10 cellular contexts compared by ENCODE assay signal in the genomic region with DNA sequence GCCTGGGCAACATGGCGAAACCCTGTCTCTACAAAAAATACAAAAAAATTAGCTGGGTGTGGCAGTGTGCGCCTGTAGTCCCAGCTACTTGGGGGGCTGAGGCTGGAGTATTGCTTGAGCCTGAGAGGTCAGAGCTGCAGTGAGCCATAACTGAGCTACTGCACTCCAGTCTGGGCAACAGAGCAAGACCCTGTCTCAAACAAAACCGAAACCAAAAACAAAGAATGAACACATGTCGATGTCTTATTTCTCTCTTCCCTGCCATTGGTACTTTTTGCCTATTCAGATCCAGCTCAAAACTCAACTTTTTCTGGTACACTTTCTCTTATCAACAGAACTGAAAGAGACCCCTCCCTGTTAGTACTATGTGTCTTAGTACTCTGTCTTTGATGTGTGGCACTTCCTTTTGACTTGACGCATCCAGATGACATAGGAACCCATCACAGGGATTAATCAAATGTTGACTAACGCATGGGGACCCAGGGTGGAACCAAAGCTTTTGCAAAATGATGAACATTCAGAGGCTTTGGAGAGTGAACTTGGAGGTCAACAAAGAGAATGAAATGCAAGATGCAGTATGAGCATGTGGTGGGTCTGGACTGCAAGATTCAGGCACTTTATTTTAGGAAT. TPM values are rescaled to one million over a fixed set of nuclear protein-coding genes. Genes with fewer than 3 reads are reported as not detected.
DNase-seq lines count a peak whose midpoint lies in the region; ATAC-seq and TF ChIP-seq lines count a peak whose summit lies in the region.
"Had no signal": no experiment of that assay in that cellular context is flagged by ENCODE, and none has a peak within 500 bp of the region (broad histone marks: within the 10 kb centered on the region; RNA-seq: fewer than 3 reads in every experiment).

No MANE protein-coding gene starts in this region.

- H3K4me1 ChIP-seq in CD4-positive, alpha-beta memory T cell (ENCODE audit: insufficient read depth, low read length): peaks cover 13% of the 10 kb centered on the region
- H3K4me1 ChIP-seq in lower lobe of right lung: peaks cover 5% of the 10 kb centered on the region
- H3K4me1 ChIP-seq in osteoblast (ENCODE audit: insufficient read depth, low read length): no peaks in the 10 kb centered on the region
- H3K4me1 ChIP-seq in GM23338 (ENCODE audit: insufficient read depth): peaks cover 30% of the 10 kb centered on the region

- H3K9me2 ChIP-seq in GM23338 (ENCODE audit: insufficient read depth): no peaks in the 10 kb centered on the region

- no peaks in the 10 kb centered on the region for H3K9me3 Mint-ChIP-seq in CD4-positive, alpha-beta memory T cell
- no peaks in the 10 kb centered on the region for H3K9me3 Mint-ChIP-seq in GM23338

- no peaks in the 10 kb centered on the region for H3K27me3 ChIP-seq in CD4-positive, alpha-beta memory T cell (ENCODE audit: insufficient read depth, low read length)
- H3K27me3 ChIP-seq in lower lobe of right lung (ENCODE audit: low read depth) (no peaks in the 10 kb centered on the region), osteoblast (ENCODE audit: insufficient read depth, low read length) (no peaks in the 10 kb centered on the region), GM23338 (ENCODE audit: insufficient read depth) (no peaks in the 10 kb centered on the region)

- intact Hi-C loops in CD4-positive, alpha-beta memory T cell (cut with micrococcal nuclease): no loop called here
- intact Hi-C loops in lower lobe of right lung (cut with DNase I) (no loop called here), head of caudate nucleus (cut with DNase I) (no loop called here)

- H3K4me3 Mint-ChIP-seq in CD4-positive, alpha-beta memory T cell: peak overlapping the region; percentile 39 to 81 (median 61)
- no peak overlapping the region for H3K4me3 Mint-ChIP-seq in GM23338

- H3K79me2 ChIP-seq in osteoblast (ENCODE audit: insufficient read depth, low read length): no peaks in the 10 kb centered on the region
- H3K79me2 ChIP-seq in GM23338 (replicated peaks; ENCODE audit: insufficient read depth): peaks cover 83% of the 10 kb centered on the region

- H3K4me1 Mint-ChIP-seq in CD4-positive, alpha-beta memory T cell: peaks cover 14 to 26% (median 20%) of the 10 kb centered on the region in 4 donors
- peaks cover 17% of the 10 kb centered on the region; the same call in 2 of the 3 replicates for H3K4me1 Mint-ChIP-seq in GM23338

- peak in 3 of 5 donors; percentile 5 to 16 (median 14) for DNase-seq in CD4-positive, alpha-beta memory T cell
- peak; percentile 4 for DNase-seq in GM19238 (ENCODE audit: insufficient read length, low spot score)
- DNase-seq in OCI-M1 (lab: John Stamatoyannopoulos, UW): peak; percentile 29
- DNase-seq in lower lobe of right lung: no peak
- no peak for DNase-seq in osteoblast (ENCODE audit: insufficient read length, low spot score, missing footprints)
- DNase-seq in GM23338 (ENCODE audit: low spot score): no peak
- DNase-seq in head of caudate nucleus: no peak
- no peak for DNase-seq in omental fat pad (ENCODE audit: low spot score)
- DNase-seq: Kasumi-1; stimulated activated CD4-positive, alpha-beta T cell treated with anti-CD3 and anti-CD28 coated beads, Interleukin-4, amount 100 ng/mL, for 24 hours had no signal

- no peaks in the 10 kb centered on the region for H3F3A ChIP-seq in GM23338 (replicated peaks; ENCODE audit: low read depth)

- ATAC-seq in lower lobe of right lung (no peak), GM23338 (no peak), omental fat pad (ENCODE audit: low FRiP score) (no peak)

- peaks cover 8 to 13% of the 10 kb centered on the region in 2 donors for H3K27me3 Mint-ChIP-seq in CD4-positive, alpha-beta memory T cell
- peaks cover 3% of the 10 kb centered on the region for H3K27me3 Mint-ChIP-seq in GM23338 (ENCODE audit: insufficient read depth, low read depth, poor library complexity)

- CTCF ChIA-PET in CD4-positive, alpha-beta memory T cell (lab: Charles Lee; ENCODE audit: partially characterized antibody): no interaction called here

- H3K36me3 Mint-ChIP-seq in CD4-positive, alpha-beta memory T cell: no peaks in the 10 kb centered on the region
- 0 out of 3 replicates have a peak, but pooled peaks cover 3% of the 10 kb centered on the region for H3K36me3 Mint-ChIP-seq in GM23338 (ENCODE audit: low read depth)

- POLR2A ChIA-PET in CD4-positive, alpha-beta memory T cell (lab: Charles Lee; ENCODE audit: partially characterized antibody): no interaction called here

- H3K4me2 ChIP-seq in osteoblast (ENCODE audit: insufficient read depth, low read length) (no peak overlapping the region), GM23338 (no peak overlapping the region)

- no peak overlapping the region for H2AFZ ChIP-seq in osteoblast (ENCODE audit: low read length)
- no peak overlapping the region for H2AFZ ChIP-seq in GM23338

- no peaks in the 10 kb centered on the region for H3K9me3 ChIP-seq in CD4-positive, alpha-beta memory T cell (ENCODE audit: control insufficient read depth in 1 of 2, low read length in 2 of 2)
- no peaks in the 10 kb centered on the region for H3K9me3 ChIP-seq in lower lobe of right lung
- H3K9me3 ChIP-seq in osteoblast (ENCODE audit: low read depth, low read length): no peaks in the 10 kb centered on the region

- no peaks in the 10 kb centered on the region for H4K20me1 ChIP-seq in osteoblast (ENCODE audit: insufficient read depth, low read length)
- peaks cover 16% of the 10 kb centered on the region for H4K20me1 ChIP-seq in GM23338 (replicated peaks; ENCODE audit: insufficient read depth)

- TF ChIP-seq CTCF in lower lobe of right lung (IDR thresholded peaks at IDR 0.05) (no peak), osteoblast (IDR thresholded peaks at IDR 0.05; ENCODE audit: extremely low read depth, low read depth, low read length) (no peak), GM23338 (conservative IDR thresholded peaks at IDR 0.05; ENCODE audit: low read depth in 2 of 2) (no peak), omental fat pad (IDR thresholded peaks at IDR 0.05) (no peak)

- peak overlapping the region in 3 of 7 donors; percentile 1 to 50 (median 38) for H3K27ac Mint-ChIP-seq in CD4-positive, alpha-beta memory T cell
- H3K27ac Mint-ChIP-seq in GM23338: no peak overlapping the region

- no peaks in the 10 kb centered on the region for H3K36me3 ChIP-seq in CD4-positive, alpha-beta memory T cell (ENCODE audit: insufficient read depth, low read length)
- H3K36me3 ChIP-seq in lower lobe of right lung: no peaks in the 10 kb centered on the region
- H3K36me3 ChIP-seq in osteoblast (ENCODE audit: insufficient read depth, low read length): no peaks in the 10 kb centered on the region
- no peaks in the 10 kb centered on the region for H3K36me3 ChIP-seq in GM23338 (ENCODE audit: insufficient read depth)

- no peak overlapping the region for H3K4me3 ChIP-seq in CD4-positive, alpha-beta memory T cell (ENCODE audit: low read length in 2 of 2)
- no peak overlapping the region for H3K4me3 ChIP-seq in lower lobe of right lung
- no peak overlapping the region for H3K4me3 ChIP-seq in osteoblast (ENCODE audit: insufficient read depth, low read length)
- H3K4me3 ChIP-seq in GM23338: no peak overlapping the region

- H3K27ac ChIP-seq in CD4-positive, alpha-beta memory T cell (ENCODE audit: low read depth, low read length): no peak overlapping the region
- H3K27ac ChIP-seq in lower lobe of right lung: peak overlapping the region; percentile 6
- H3K27ac ChIP-seq in osteoblast (ENCODE audit: low read depth, low read length): no peak overlapping the region
- H3K27ac ChIP-seq in GM23338 (ENCODE audit: low read depth): no peak overlapping the region

TF ChIP-seq in GM23338, 12 proteins besides CTCF, POLR2A, EP300 and RAD21 (continues in another document):
- TF ChIP-seq EZH2phosphoT487 (IDR thresholded peaks at IDR 0.05; ENCODE audit: unreplicated experiment) (no peak), CREB1 (CRISPR knock-in tag; IDR thresholded peaks at IDR 0.05; ENCODE audit: low read depth) (no peak)

RNA-seq across cellular contexts. Expression of a gene that starts 44.8 kb away (rescaled TPM):
- 1 to 10 TPM in 1 of 2 experiments, under 1 TPM in 1; 0.96 to 1.1 TPM for total RNA-seq in CD4-positive, alpha-beta memory T cell
- not detected for polyA plus RNA-seq in CD4-positive, alpha-beta memory T cell
- total RNA-seq in lower lobe of right lung: 38.8 TPM
- 67.3 and 70.1 TPM in 2 replicates for total RNA-seq in osteoblast
- total RNA-seq in GM23338 (2014; rRNA removed; shearing (Covaris generic)): 80.2 and 90.1 TPM in 2 replicates
- 120 and 137 TPM in 2 replicates for polyA plus RNA-seq in GM23338 (2016; fragmentation: Nextera tagmentation; extraction: Ambion mirVana)
- total RNA-seq in omental fat pad: 100 to 1,000 TPM; 151 to 488 (median 216) TPM

Comparison
In these comparisons a context has a peak if more than half of its experiments do, and no peak if none do; other contexts are left out.
1. DNase-seq: peak in CD4-positive, alpha-beta memory T cell (3 of 5), GM19238 (single experiment) and OCI-M1 (single experiment); none in lower lobe of right lung (single experiment), osteoblast (single experiment), GM23338 (single experiment), head of caudate nucleus (0 of 42) and omental fat pad (single experiment).
2. RNA of a gene that starts 44.8 kb away (total RNA-seq): 151 to 488 TPM in omental fat pad, 80.2 to 90.1 TPM in GM23338, 67.3 to 70.1 TPM in osteoblast and 38.8 TPM in lower lobe of right lung (single experiment); 0.96 to 1.1 TPM in CD4-positive, alpha-beta memory T cell; every median in the first group is over 10 times any median in the second.